Comparison of ENCODE assay signal across 18 cellular contexts in genomic region chr11:26996056-26996455, GRCh38. TPM values are rescaled to one million over a fixed set of nuclear protein-coding genes. Genes with fewer than 3 reads are reported as not detected.
DNase-seq lines count a peak whose midpoint lies in the region; ATAC-seq and TF ChIP-seq lines count a peak whose summit lies in the region.
"Had no signal": no experiment of that assay in that cellular context is flagged by ENCODE, and none has a peak within 500 bp of the region (broad histone marks: within the 10 kb centered on the region; RNA-seq: fewer than 3 reads in every experiment).

No MANE protein-coding gene starts in this region.

- POLR2A ChIA-PET in AG04449 (lab: Yijun Ruan, JAX), result interaction anchor here (1.7 kb wide), 1 partner anchor 65 kb away, joined by 4 read pairs; no protein-coding TSS in a partner anchor

- H3K4me3 Mint-ChIP-seq in Calu3 (ENCODE audit: low read depth, unreplicated experiment), result no peak overlapping the region
- H3K4me3 Mint-ChIP-seq: activated CD8-positive, alpha-beta T cell treated with anti-CD3 and anti-CD28 coated beads, Interleukin-2, amount 10 ng/mL, durations not matched to agents 7 days and 5 days; nephron progenitor cell; T-cell had no signal

- H3K27me3 Mint-ChIP-seq in Calu3 (ENCODE audit: unreplicated experiment), result peaks cover 27% of the 10 kb centered on the region

- DNase-seq in AG04449 (ENCODE audit: low read depth, low spot score) (no peak), ascending aorta (ENCODE audit: low spot score in 2 of 2) (no peak), foreskin fibroblast (peak in 1 of 2 donors; percentile 36), skeletal muscle cell (ENCODE audit: low read depth) (no peak), Calu3 (no peak), left colon (no peak), retina (no peak)
- DNase-seq: activated CD8-positive, alpha-beta T cell treated with anti-CD3 and anti-CD28 coated beads, Interleukin-2, amount 10 ng/mL, durations not matched to agents 7 days and 5 days; Caco-2; erythroblast; GDM1; NCI-H774; nephron progenitor cell; stimulated activated CD4-positive, alpha-beta T cell treated with anti-CD3 and anti-CD28 coated beads, Interleukin-4, amount 100 ng/mL, for 1 hour; T-cell; trophoblast cell had no signal

- H3K9me3 Mint-ChIP-seq in Calu3 (ENCODE audit: low read depth, unreplicated experiment), result no peaks in the 10 kb centered on the region
- H3K9me3 Mint-ChIP-seq: nephron progenitor cell, T-cell had no signal

- peak overlapping the region; percentile 81 to 92 for H3K27ac ChIP-seq in ascending aorta
- H3K27ac ChIP-seq: RWPE1 had no signal

- H3K4me3 ChIP-seq in AG04449 (ENCODE audit: low read depth, low read length) (peak overlapping the region; percentile 77), ascending aorta (peak overlapping the region; percentile 60 to 93), foreskin fibroblast (ENCODE audit: low read depth in 1 of 2, low read length in 2 of 2) (peak overlapping the region; percentile 76 to 80), skeletal muscle cell (ENCODE audit: low read depth, low read length) (peak overlapping the region; percentile 81)

- no peaks in the 10 kb centered on the region for H3K36me3 Mint-ChIP-seq in Calu3 (ENCODE audit: insufficient read depth, unreplicated experiment)
- H3K36me3 Mint-ChIP-seq: T-cell had no signal

- H3K4me1 Mint-ChIP-seq in Calu3 (ENCODE audit: low read depth, unreplicated experiment), result peaks cover 15% of the 10 kb centered on the region
- H3K4me1 Mint-ChIP-seq: T-cell had no signal

- H3K9me3 ChIP-seq in ascending aorta, result no peaks in the 10 kb centered on the region
- H3K9me3 ChIP-seq: Caco-2 had no signal

- intact Hi-C loops in ascending aorta (cut with DNase I) (no loop called here), Calu3 (cut with micrococcal nuclease; ENCODE audit: unreplicated experiment) (no loop called here), left colon (cut with DNase I, micrococcal nuclease) (no loop called here)

- H3K36me3 ChIP-seq in ascending aorta, result peaks cover 0 to 3% of the 10 kb centered on the region in 2 donors

- no peaks in the 10 kb centered on the region for H3K27me3 ChIP-seq in ascending aorta

- no peak overlapping the region for H3K27ac Mint-ChIP-seq in Calu3 (ENCODE audit: unreplicated experiment)
- H3K27ac Mint-ChIP-seq: activated CD8-positive, alpha-beta T cell treated with anti-CD3 and anti-CD28 coated beads, Interleukin-2, amount 10 ng/mL, durations not matched to agents 7 days and 5 days; nephron progenitor cell; T-cell had no signal

- peaks cover 7 to 10% of the 10 kb centered on the region in 2 donors for H3K4me1 ChIP-seq in ascending aorta
- H3K4me1 ChIP-seq: Caco-2 had no signal

- BruUV-seq in Calu3 (replicated peaks; lab: Mats Ljungman, UMichigan), result no TSS peak

- CTCF ChIA-PET in AG04449 (lab: Yijun Ruan, JAX), result interaction anchor here (1.3 to 2.6 kb wide), 5 partner anchors 49 to 227 kb away, joined by 3 to 12 read pairs (median 4); no protein-coding TSS in a partner anchor
- CTCF ChIA-PET in Calu3 (lab: Charles Lee), result no interaction called here

- TF ChIP-seq CTCF in AG04449 (IDR thresholded peaks at IDR 0.05; ENCODE audit: insufficient read depth, low read length, missing control alignments) (no peak), ascending aorta (IDR thresholded peaks at IDR 0.05) (no peak), foreskin fibroblast (IDR thresholded peaks at IDR 0.05; ENCODE audit: low read depth, low read length) (no peak), Calu3 (IDR thresholded peaks at IDR 0.05; ENCODE audit: unreplicated experiment) (no peak)

- ATAC-seq in GM19023 (IDR thresholded peaks at IDR 0.05; ENCODE audit: unreplicated experiment) (no peak), left colon (no peak)
- ATAC-seq: activated CD8-positive, alpha-beta T cell treated with anti-CD3 and anti-CD28 coated beads, Interleukin-2, amount 10 ng/mL, durations not matched to agents 7 days and 5 days; T-cell had no signal

RNA-seq across cellular contexts. Expression of gene FIBIN, which starts 2.1 kb away (rescaled TPM):
- total RNA-seq in ascending aorta (59.1 TPM), Calu3 (2022) (not detected in 2 replicates), left colon (1 to 10 TPM; 1.3 to 5.1 TPM)
- total RNA-seq: activated CD8-positive, alpha-beta T cell treated with anti-CD3 and anti-CD28 coated beads, Interleukin-2, amount 10 ng/mL, durations not matched to agents 7 days and 5 days; T-cell had no signal

RNA-seq across cellular contexts. Expression of gene BBOX1, which starts 44.6 kb away (rescaled TPM):
- not detected for total RNA-seq in ascending aorta
- total RNA-seq in Calu3 (2022), result not detected in 2 replicates
- total RNA-seq in left colon, result not detected
- total RNA-seq: activated CD8-positive, alpha-beta T cell treated with anti-CD3 and anti-CD28 coated beads, Interleukin-2, amount 10 ng/mL, durations not matched to agents 7 days and 5 days; Caco-2; T-cell had no signal
